Comparison of ENCODE assay signal across 8 cellular contexts in genomic region chr1:204363335-204364114, GRCh38. TPM values are rescaled to one million over a fixed set of nuclear protein-coding genes. Genes with fewer than 3 reads are reported as not detected.
DNase-seq lines count a peak whose midpoint lies in the region; ATAC-seq and TF ChIP-seq lines count a peak whose summit lies in the region.

No MANE protein-coding gene starts in this region.

- peak overlapping the region; percentile 31 for H3K4me3 Mint-ChIP-seq in activated CD4-positive, alpha-beta memory T cell treated with anti-CD3 and anti-CD28 coated beads, Interleukin-2, amount 10 ng/mL, durations not matched to agents 7 days and 5 days

- H3K27ac Mint-ChIP-seq in activated CD4-positive, alpha-beta memory T cell treated with anti-CD3 and anti-CD28 coated beads, Interleukin-2, amount 10 ng/mL, durations not matched to agents 7 days and 5 days: no peak overlapping the region

- peak overlapping the region; percentile 10 for H3K4me3 ChIP-seq in ectodermal cell (ENCODE audit: insufficient read depth, low read depth, low read length)
- peak overlapping the region; percentile 60 for H3K4me3 ChIP-seq in lower lobe of right lung

- H3K4me1 ChIP-seq in ectodermal cell (ENCODE audit: control insufficient read depth, insufficient read depth, low read length) (peaks cover 21% of the 10 kb centered on the region), lower lobe of right lung (peaks cover 18% of the 10 kb centered on the region)

- H3K27ac ChIP-seq in ectodermal cell (ENCODE audit: insufficient read depth, low read depth, low read length, poor library complexity, severe bottlenecking) (no peak overlapping the region), lower lobe of right lung (peak overlapping the region; percentile 37)

- intact Hi-C loops in lower lobe of right lung (cut with DNase I): loop anchor here (10.0 kb wide), 1 partner anchor 199 kb away; the partner anchor contains the start of gene REN

- H3K36me3 ChIP-seq in ectodermal cell (ENCODE audit: control insufficient read depth, insufficient read depth, low read length) (no peaks in the 10 kb centered on the region), lower lobe of right lung (no peaks in the 10 kb centered on the region)

- H3K36me3 Mint-ChIP-seq in activated CD4-positive, alpha-beta memory T cell treated with anti-CD3 and anti-CD28 coated beads, Interleukin-2, amount 10 ng/mL, durations not matched to agents 7 days and 5 days (ENCODE audit: low read depth): no peaks in the 10 kb centered on the region

- peaks cover 10% of the 10 kb centered on the region for H3K27me3 Mint-ChIP-seq in activated CD4-positive, alpha-beta memory T cell treated with anti-CD3 and anti-CD28 coated beads, Interleukin-2, amount 10 ng/mL, durations not matched to agents 7 days and 5 days

- H3K27me3 ChIP-seq in ectodermal cell (ENCODE audit: control insufficient read depth, insufficient read depth, low read length, poor library complexity, severe bottlenecking) (peaks cover 26% of the 10 kb centered on the region), lower lobe of right lung (ENCODE audit: low read depth) (peaks cover 10% of the 10 kb centered on the region)

- peak; percentile 95 for TF ChIP-seq CTCF in lower lobe of right lung (IDR thresholded peaks at IDR 0.05)

- peak; percentile 56 for ATAC-seq in HG03460 (IDR thresholded peaks at IDR 0.05; ENCODE audit: unreplicated experiment)
- peak; percentile 90 to 91 for ATAC-seq in lower lobe of right lung
- no peak for ATAC-seq in GM19455 (IDR thresholded peaks at IDR 0.05; ENCODE audit: unreplicated experiment)

- H3K4me1 Mint-ChIP-seq in activated CD4-positive, alpha-beta memory T cell treated with anti-CD3 and anti-CD28 coated beads, Interleukin-2, amount 10 ng/mL, durations not matched to agents 7 days and 5 days: peaks cover 11% of the 10 kb centered on the region

- 15 to 18% methylated on average over 27 of the region's 27 CpGs for WGBS in ectodermal cell, 2 experiments

- CTCF ChIA-PET in activated CD4-positive, alpha-beta memory T cell treated with anti-CD3 and anti-CD28 coated beads, Interleukin-2, amount 10 ng/mL, durations not matched to agents 7 days and 5 days (lab: Charles Lee): interaction anchor here (0.6 to 6.0 kb wide), 43 partner anchors 9 to 1009 kb away, joined by 3 to 40 read pairs (median 4); partner anchors contain the start of genes ATP2B4, GOLT1A, PIK3C2B and REN

- H3K9me3 Mint-ChIP-seq in activated CD4-positive, alpha-beta memory T cell treated with anti-CD3 and anti-CD28 coated beads, Interleukin-2, amount 10 ng/mL, durations not matched to agents 7 days and 5 days: no peaks in the 10 kb centered on the region

- H3K9me3 ChIP-seq in ectodermal cell (ENCODE audit: control insufficient read depth, low read length) (no peaks in the 10 kb centered on the region), lower lobe of right lung (no peaks in the 10 kb centered on the region)

- POLR2A ChIA-PET in activated CD4-positive, alpha-beta memory T cell treated with anti-CD3 and anti-CD28 coated beads, Interleukin-2, amount 10 ng/mL, durations not matched to agents 7 days and 5 days (lab: Charles Lee): interaction anchor here (0.9 kb wide), 1 partner anchor 14 kb away, joined by 3 read pairs; no protein-coding TSS in a partner anchor

- DNase-seq in GM04504 (ENCODE audit: low read depth) (peak; percentile 44), NCI-H748 (lab: John Stamatoyannopoulos, UW; ENCODE audit: unreplicated experiment) (peak; percentile 60), lower lobe of right lung (peak; percentile 75)
- peak; percentile 76 for DNase-seq in activated CD4-positive, alpha-beta memory T cell treated with anti-CD3 and anti-CD28 coated beads, Interleukin-2, amount 10 ng/mL, durations not matched to agents 7 days and 5 days
- DNase-seq in stimulated activated CD4-positive, alpha-beta T cell treated with anti-CD3 and anti-CD28 coated beads, TNF-alpha, amount 100 ng/mL, for 1 hour (ENCODE audit: low read depth in 3 of 3, low spot score in 1 of 3): peak; percentile 29 to 46 (median 46)

RNA-seq across cellular contexts. Expression of gene PLEKHA6, which starts 3.8 kb away (rescaled TPM):
- not detected for total RNA-seq in activated CD4-positive, alpha-beta memory T cell treated with anti-CD3 and anti-CD28 coated beads, Interleukin-2, amount 10 ng/mL, durations not matched to agents 7 days and 5 days
- 6.3 TPM for polyA plus RNA-seq in ectodermal cell (2013, experiment 1 of 4)
- 5.9 TPM for polyA plus RNA-seq in ectodermal cell (2013, experiment 2 of 4)
- 4.2 TPM for polyA plus RNA-seq in ectodermal cell (2013, experiment 3 of 4)
- polyA plus RNA-seq in ectodermal cell (2013, experiment 4 of 4): 4.6 TPM
- 7.6 TPM for total RNA-seq in lower lobe of right lung

RNA-seq across cellular contexts. Expression of gene PPP1R15B, which starts 48.1 kb away (rescaled TPM):
- total RNA-seq in activated CD4-positive, alpha-beta memory T cell treated with anti-CD3 and anti-CD28 coated beads, Interleukin-2, amount 10 ng/mL, durations not matched to agents 7 days and 5 days: 10 to 100 TPM; 76.0 to 76.1 TPM
- polyA plus RNA-seq in ectodermal cell (2013, experiment 1 of 4): 30.9 TPM
- polyA plus RNA-seq in ectodermal cell (2013, experiment 2 of 4): 34.1 TPM
- polyA plus RNA-seq in ectodermal cell (2013, experiment 3 of 4): 25.7 TPM
- polyA plus RNA-seq in ectodermal cell (2013, experiment 4 of 4): 26.7 TPM
- total RNA-seq in lower lobe of right lung: 45.3 TPM
